ENCODE assay signal across 10 cellular contexts in genomic region chr10:118752401-118752800, GRCh38. TPM values are rescaled to one million over a fixed set of nuclear protein-coding genes. Genes with fewer than 3 reads are reported as not detected.
DNase-seq lines count a peak whose midpoint lies in the region; ATAC-seq, FAIRE-seq and TF ChIP-seq lines count a peak whose summit lies in the region.
"Had no signal": no experiment of that assay in that cellular context is flagged by ENCODE, and none has a peak within 500 bp of the region (broad histone marks: within the 10 kb centered on the region; RNA-seq: fewer than 3 reads in every experiment).

No MANE protein-coding gene starts in this region.

- H3K4me1 Mint-ChIP-seq in CD8-positive, alpha-beta memory T cell = peaks cover 56 to 66% (median 63%) of the 10 kb centered on the region in 3 donors
- H3K4me1 Mint-ChIP-seq in IgD-negative memory B cell (peaks cover 29 to 55% (median 40%) of the 10 kb centered on the region in 3 donors), nephron progenitor cell (peaks cover 39% of the 10 kb centered on the region)

- CTCF ChIA-PET in CD8-positive, alpha-beta memory T cell (lab: Charles Lee) = no interaction called here
- CTCF ChIA-PET in GM12878 (lab: Yijun Ruan, JAX) = interaction anchor here (1.0 to 4.4 kb wide), 2 partner anchors 16 to 32 kb away, joined by 4 to 27 read pairs; no protein-coding TSS in a partner anchor

- BruUV-seq in GM12878 (replicated peaks; lab: Mats Ljungman, UMichigan) = TSS peak; percentile 47

- H3K9me3 Mint-ChIP-seq in CD8-positive, alpha-beta memory T cell = no peaks in the 10 kb centered on the region
- H3K9me3 Mint-ChIP-seq in IgD-negative memory B cell (no peaks in the 10 kb centered on the region), nephron progenitor cell (peaks cover 14% of the 10 kb centered on the region)

- POLR2A ChIA-PET in CD8-positive, alpha-beta memory T cell (lab: Charles Lee) = no interaction called here
- POLR2A ChIA-PET in GM12878 (lab: Charles Lee) = interaction anchor here (0.7 to 1.6 kb wide), 2 partner anchors 17 to 367 kb away, joined by 3 read pairs; no protein-coding TSS in a partner anchor

- no peak for ATAC-seq in GM12878
- no peak for ATAC-seq in HG02588 (IDR thresholded peaks at IDR 0.05; ENCODE audit: unreplicated experiment)
- ATAC-seq: activated CD8-positive, alpha-beta memory T cell treated with anti-CD3 and anti-CD28 coated beads, Interleukin-2, amount 10 ng/mL, durations not matched to agents 7 days and 5 days had no signal

- in situ Hi-C loops in GM12878 (cut with MboI) = no loop called here

- no peaks in the 10 kb centered on the region for H3K36me3 ChIP-seq in CD8-positive, alpha-beta memory T cell (ENCODE audit: insufficient read depth, low read length)
- H3K36me3 ChIP-seq in GM12878 (ENCODE audit: control insufficient read depth in 2 of 2, insufficient read depth in 2 of 2, low read length in 1 of 2) = no peaks in the 10 kb centered on the region
- no peaks in the 10 kb centered on the region for H3K36me3 ChIP-seq in H7 (replicated peaks; ENCODE audit: control insufficient read depth, insufficient read depth, low read length)

- no peaks in the 10 kb centered on the region for H3K27me3 ChIP-seq in CD8-positive, alpha-beta memory T cell (ENCODE audit: insufficient read depth, low read length, poor library complexity, severe bottlenecking)
- no peaks in the 10 kb centered on the region for H3K27me3 ChIP-seq in GM12878 (replicated peaks in 1 of 2; ENCODE audit: control insufficient read depth in 2 of 2, insufficient read depth in 2 of 2, low read length in 1 of 2)
- H3K27me3 ChIP-seq in H7 (ENCODE audit: control insufficient read depth, insufficient read depth, low read length) = no peaks in the 10 kb centered on the region
- H3K27me3 ChIP-seq: SJSA1 had no signal

- H3K4me3 ChIP-seq in CD8-positive, alpha-beta memory T cell (ENCODE audit: low read length) = no peak overlapping the region
- H3K4me3 ChIP-seq in GM12878 = peak overlapping the region; percentile 98
- H3K4me3 ChIP-seq in H7 (ENCODE audit: insufficient read depth, low read depth, low read length) = no peak overlapping the region

- H3K4me1 ChIP-seq in CD8-positive, alpha-beta memory T cell (ENCODE audit: insufficient read depth, low read length) = peaks cover 35% of the 10 kb centered on the region
- peaks cover 8% of the 10 kb centered on the region for H3K4me1 ChIP-seq in GM12878 (ENCODE audit: control insufficient read depth, insufficient read depth, low read length)

- H3K4me2 ChIP-seq in GM12878 (ENCODE audit: control insufficient read depth, insufficient read depth) = peak overlapping the region; percentile 98

- TF ChIP-seq EP300 in GM12878 (IDR thresholded peaks at IDR 0.05; ENCODE audit: borderline replicate concordance in 1 of 2, control insufficient read depth in 1 of 2, low read depth in 2 of 2, low read length in 2 of 2) = no peak

- H3K27ac Mint-ChIP-seq in CD8-positive, alpha-beta memory T cell = peak overlapping the region in 1 of 8 donors; percentile 12
- H3K27ac Mint-ChIP-seq in IgD-negative memory B cell (no peak overlapping the region), nephron progenitor cell (no peak overlapping the region)
- H3K27ac Mint-ChIP-seq: activated CD8-positive, alpha-beta memory T cell treated with anti-CD3 and anti-CD28 coated beads, Interleukin-2, amount 10 ng/mL, durations not matched to agents 7 days and 5 days had no signal

- no peaks in the 10 kb centered on the region for H3K9me3 ChIP-seq in CD8-positive, alpha-beta memory T cell (ENCODE audit: low read length)
- no peaks in the 10 kb centered on the region; the same call in 1 of the 3 replicates for H3K9me3 ChIP-seq in GM12878 (replicated peaks; ENCODE audit: control insufficient read depth, insufficient read depth, low read length)
- H3K9me3 ChIP-seq: SJSA1 had no signal

- SMC1A ChIA-PET in GM12878 (lab: Charles Lee; ENCODE audit: uncharacterized antibody, unreplicated experiment) = interaction anchor here (1.7 to 3.5 kb wide), 2 partner anchors 19 to 23 kb away, joined by 7 to 23 read pairs; no protein-coding TSS in a partner anchor

- TF ChIP-seq CTCF in GM12878 (IDR thresholded peaks at IDR 0.05 in 2 of 3, conservative IDR thresholded peaks at IDR 0.05 in 1 of 3; ENCODE audit: control insufficient read depth in 2 of 3, extremely low read depth in 1 of 3, insufficient read depth in 1 of 3, low read depth in 3 of 3, low read length in 3 of 3) (no peak), nephron progenitor cell (IDR thresholded peaks at IDR 0.05) (no peak)

- H3K4me3 Mint-ChIP-seq in CD8-positive, alpha-beta memory T cell = peak overlapping the region; percentile 23 to 97 (median 59)
- H3K4me3 Mint-ChIP-seq in IgD-negative memory B cell (peak overlapping the region in 3 of 4 donors; percentile 12 to 99 (median 95)), nephron progenitor cell (peak overlapping the region; percentile 98)

- no peak for TF ChIP-seq POLR2A in GM12878 (IDR thresholded peaks at IDR 0.05; ENCODE audit: low read depth, low read length)

- H3K9ac ChIP-seq in GM12878 (ENCODE audit: control insufficient read depth, insufficient read depth, low read length) = no peak overlapping the region

- FAIRE-seq in GM12878 (lab: Jason Lieb, UNC) = no peak

- peaks cover 0 to 21% (median 10%) of the 10 kb centered on the region in 3 donors for H3K36me3 Mint-ChIP-seq in CD8-positive, alpha-beta memory T cell
- H3K36me3 Mint-ChIP-seq in IgD-negative memory B cell (peaks cover 14% of the 10 kb centered on the region), nephron progenitor cell (ENCODE audit: low read depth) (peaks cover 40% of the 10 kb centered on the region)

- intact Hi-C loops in GM12878 (cut with micrococcal nuclease; ENCODE audit: unreplicated experiment) = no loop called here

- H4K20me1 ChIP-seq in GM12878 (ENCODE audit: control insufficient read depth, insufficient read depth) = no peaks in the 10 kb centered on the region

- DNase-seq in CD8-positive, alpha-beta memory T cell = no peak
- DNase-seq in GM12878 (ENCODE audit: low read depth, low spot score) = no peak
- DNase-seq in nephron progenitor cell = no peak
- DNase-seq in kidney glomerular epithelial cell (lab: John Stamatoyannopoulos, UW) = no peak
- DNase-seq in H7 = no peak
- no peak for DNase-seq in caudate nucleus (lab: John Stamatoyannopoulos, UW)
- DNase-seq: activated CD8-positive, alpha-beta memory T cell treated with anti-CD3 and anti-CD28 coated beads, Interleukin-2, amount 10 ng/mL, durations not matched to agents 7 days and 5 days had no signal

- WGBS in GM12878 (ENCODE audit: insufficient coverage, insufficient replicate concordance, low lambda C conversion rate, missing lambda C conversion rate) = 98% methylated on average over 3 of the region's 3 CpGs

- H3K27me3 Mint-ChIP-seq in CD8-positive, alpha-beta memory T cell = peaks cover 2 to 4% of the 10 kb centered on the region in 2 donors
- H3K27me3 Mint-ChIP-seq in IgD-negative memory B cell (no peaks in the 10 kb centered on the region), nephron progenitor cell (ENCODE audit: low read depth, poor library complexity) (peaks cover 12% of the 10 kb centered on the region)

- H3K27ac ChIP-seq in CD8-positive, alpha-beta memory T cell (ENCODE audit: low read depth, low read length) = no peak overlapping the region
- no peak overlapping the region for H3K27ac ChIP-seq in GM12878 (ENCODE audit: control insufficient read depth, insufficient read depth)
- no peak overlapping the region for H3K27ac ChIP-seq in caudate nucleus (ENCODE audit: low read depth, low read length)
- H3K27ac ChIP-seq: SJSA1 had no signal

- no peak for TF ChIP-seq RAD21 in GM12878 (IDR thresholded peaks at IDR 0.05; ENCODE audit: insufficient read depth, low read depth, low read length)

- RAD21 ChIA-PET in GM12878 (lab: Charles Lee; ENCODE audit: unreplicated experiment) = interaction anchor here (1.1 to 1.3 kb wide), 2 partner anchors 17 to 23 kb away, joined by 3 to 4 read pairs; no protein-coding TSS in a partner anchor

- H2AFZ ChIP-seq in GM12878 (ENCODE audit: control insufficient read depth, low read depth, low read length) = no peak overlapping the region

- peaks cover 66% of the 10 kb centered on the region for H3K79me2 ChIP-seq in GM12878 (ENCODE audit: control insufficient read depth, insufficient read depth, low read length)

TF ChIP-seq in GM12878, 131 proteins besides CTCF, POLR2A, EP300 and RAD21 (continues in another document):
- TF ChIP-seq JUNB (IDR thresholded peaks at IDR 0.05) (no peak), KDM1A (IDR thresholded peaks at IDR 0.05; ENCODE audit: borderline replicate concordance) (no peak), BHLHE40 (IDR thresholded peaks at IDR 0.05; ENCODE audit: borderline replicate concordance in 1 of 2, low read depth in 2 of 2, low read length in 1 of 2) (no peak), JUND (IDR thresholded peaks at IDR 0.05; ENCODE audit: low read depth, low read length) (no peak), NBN (IDR thresholded peaks at IDR 0.05) (no peak), RB1 (IDR thresholded peaks at IDR 0.05; ENCODE audit: borderline replicate concordance) (no peak)

RNA-seq across cellular contexts. Expression of gene CACUL1, which starts 2.4 kb away (rescaled TPM):
- 10 to 100 TPM; 29.0 to 31.3 TPM for total RNA-seq in CD8-positive, alpha-beta memory T cell
- 39.2 TPM for polyA plus RNA-seq in CD8-positive, alpha-beta memory T cell
- polyA plus RNA-seq in IgD-negative memory B cell = 23.9 TPM
- 97.0 and 97.9 TPM in 2 replicates for total RNA-seq in GM12878 (2013; cell fraction: nucleolus; rRNA removed)
- 10.4 and 18.2 TPM in 2 replicates for total RNA-seq in GM12878 (2014; rRNA removed)
- total RNA-seq in GM12878 (2014; rRNA removed; fragmentation: Illumina TruSeq; extraction: Trizol) = 14.8 and 19.6 TPM in 2 replicates
- 19.1 and 21.0 TPM in 2 replicates for total RNA-seq in GM12878 (2021)
- 5.7 TPM for polyA plus RNA-seq in GM12878 (2011; ENCODE audit: low read depth)
- polyA plus RNA-seq in GM12878 (2011; rRNA removed) = 23.2 and 27.1 TPM in 2 replicates
- polyA plus RNA-seq in GM12878 (2011; cell fraction: cytosol; rRNA removed) = 5.7 and 6.4 TPM in 2 replicates
- polyA plus RNA-seq in GM12878 (2011; cell fraction: nucleus; rRNA removed) = 4.1 and 6.7 TPM in 2 replicates
- 6.9 and 9.3 TPM in 2 replicates for polyA plus RNA-seq in GM12878 (2012)
- polyA plus RNA-seq in GM12878 (2014; fragmentation: Illumina TruSeq; extraction: Trizol) = 8.1 and 8.4 TPM in 2 replicates
- polyA plus RNA-seq in GM12878 (2014; fragmentation: Nextera tagmentation; extraction: Ambion mirVana) = 10 to 100 TPM in 1 of 2 experiments, 1 to 10 TPM in 1; 7.4 to 10.6 TPM
- polyA plus RNA-seq in GM12878 (2014; rRNA removed) = 7.9 and 9.2 TPM in 2 replicates
- 10 to 100 TPM; 15.3 to 18.2 TPM for polyA plus RNA-seq in GM12878 (2016; fragmentation: Nextera tagmentation; extraction: Ambion mirVana)
- polyA minus RNA-seq in GM12878 (2011; rRNA and poly(A)+ RNA removed) = 16.1 and 17.8 TPM in 2 replicates
- polyA minus RNA-seq in GM12878 (2011; cell fraction: cytosol; rRNA and poly(A)+ RNA removed) = 6.2 and 8.6 TPM in 2 replicates
- 10.0 and 23.5 TPM in 2 replicates for polyA minus RNA-seq in GM12878 (2011; cell fraction: nucleus; rRNA and poly(A)+ RNA removed)
- 19.7 and 31.0 TPM in 2 replicates for total RNA-seq in H7 (2014; rRNA removed; shearing (Covaris generic))
